1 cellular context compared by ENCODE assay signal in genomic region chr6:163694988-163695942, GRCh38.
TF ChIP-seq lines count a peak whose summit lies in the region.

No MANE protein-coding gene starts in this region.

TF ChIP-seq in IMR-90, 13 proteins besides CTCF, POLR2A, EP300 and RAD21 (continued from another document):
- TF ChIP-seq MXI1 (IDR thresholded peaks at IDR 0.05; ENCODE audit: borderline replicate concordance, low read depth, low read length): no peak
- no peak for TF ChIP-seq CEBPB (IDR thresholded peaks at IDR 0.05; ENCODE audit: low read depth, low read length)
- no peak for TF ChIP-seq MAZ (IDR thresholded peaks at IDR 0.05; ENCODE audit: borderline replicate concordance, low read depth, low read length)
- TF ChIP-seq CHD1 (IDR thresholded peaks at IDR 0.05; ENCODE audit: low read depth, low read length): no peak
- no peak for TF ChIP-seq SMC3 (IDR thresholded peaks at IDR 0.05; ENCODE audit: low read depth, low read length)
- no peak for TF ChIP-seq USF2 (IDR thresholded peaks at IDR 0.05; ENCODE audit: low read depth, low read length)
